In the genomic region with DNA sequence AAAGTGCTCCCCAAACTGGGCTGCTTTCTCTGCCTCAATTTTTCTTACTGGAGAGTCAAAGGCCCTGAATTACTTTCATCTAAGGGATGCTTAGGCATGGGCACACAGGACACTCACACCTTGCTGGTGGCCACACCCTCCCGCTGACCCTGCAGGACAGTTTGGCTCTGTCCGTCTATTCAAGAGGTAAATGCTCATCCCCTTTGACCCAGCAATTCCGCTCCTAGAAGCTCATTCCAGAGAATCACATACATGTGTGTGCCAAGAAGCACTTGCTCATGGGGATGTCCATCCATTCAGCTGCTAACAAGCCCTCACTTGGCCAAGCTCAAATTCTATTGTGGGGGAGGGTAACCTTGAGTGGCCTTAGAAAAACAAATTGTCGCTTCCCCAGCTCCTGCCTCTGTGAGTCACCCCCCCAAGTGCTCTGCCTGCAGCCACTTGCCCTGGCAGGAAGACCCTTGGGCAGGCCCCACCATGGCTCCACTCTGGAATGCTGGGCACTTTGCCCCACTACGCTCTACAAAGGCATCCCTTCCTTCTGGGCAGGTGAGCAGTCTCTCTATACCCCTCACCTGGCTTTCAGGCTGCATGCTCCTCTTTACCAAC, we compare ENCODE assay signal across 29 cellular contexts. TPM values are rescaled to one million over a fixed set of nuclear protein-coding genes. Genes with fewer than 3 reads are reported as not detected.
DNase-seq lines count a peak whose midpoint lies in the region; ATAC-seq and TF ChIP-seq lines count a peak whose summit lies in the region.
"Had no signal": no experiment of that assay in that cellular context is flagged by ENCODE, and none has a peak within 500 bp of the region (broad histone marks: within the 10 kb centered on the region; RNA-seq: fewer than 3 reads in every experiment).

No MANE protein-coding gene starts in this region.

- TF ChIP-seq CTCF in MCF 10A (IDR thresholded peaks at IDR 0.05; ENCODE audit: unreplicated experiment) (no peak), mesothelial cell of epicardium (IDR thresholded peaks at IDR 0.05; ENCODE audit: unreplicated experiment) (no peak), vagina (IDR thresholded peaks at IDR 0.05) (no peak)

- H3K27ac Mint-ChIP-seq in MCF 10A (ENCODE audit: low read depth, unreplicated experiment): no peak overlapping the region
- no peak overlapping the region for H3K27ac Mint-ChIP-seq in mesothelial cell of epicardium
- H3K27ac Mint-ChIP-seq: activated naive CD4-positive, alpha-beta T cell treated with anti-CD3 and anti-CD28 coated beads, Interleukin-2, amount 50 U/mL, for 24 hours; IgD-negative memory B cell; neural progenitor cell; WTC11 had no signal

- H3K27ac ChIP-seq in vagina: no peak overlapping the region
- H3K27ac ChIP-seq: A549, ascending aorta, BLaER1, hepatocyte, neural progenitor cell, psoas muscle, thyroid gland had no signal

- H3K27me3 ChIP-seq in vagina: no peaks in the 10 kb centered on the region
- H3K27me3 ChIP-seq: ascending aorta, BLaER1, hepatocyte, neural progenitor cell, thyroid gland had no signal

- POLR2A ChIA-PET in MCF 10A (lab: Yijun Ruan, JAX): interaction anchor here (0.7 to 1.5 kb wide), 3 partner anchors 9 to 1415 kb away, joined by 3 to 8 read pairs (median 4); no protein-coding TSS in a partner anchor

- no peak for ATAC-seq in HG02870 (IDR thresholded peaks at IDR 0.05; ENCODE audit: unreplicated experiment)
- ATAC-seq: A549, psoas muscle, WTC11 had no signal

- no peak overlapping the region for H3K4me3 ChIP-seq in vagina
- H3K4me3 ChIP-seq: A549, ascending aorta, BLaER1, hepatocyte, neural progenitor cell, psoas muscle, smooth muscle cell, thyroid gland had no signal

- CTCF ChIA-PET in MCF 10A (lab: Yijun Ruan, JAX): interaction anchor here (1.1 to 1.4 kb wide), 2 partner anchors 57 to 147 kb away, joined by 3 to 6 read pairs; no protein-coding TSS in a partner anchor

- intact Hi-C loops in MCF 10A (cut with micrococcal nuclease) (no loop called here), vagina (cut with DNase I) (no loop called here)

- H3K9me3 ChIP-seq in vagina: no peaks in the 10 kb centered on the region
- H3K9me3 ChIP-seq: A549, thyroid gland had no signal

- no peaks in the 10 kb centered on the region for H3K36me3 ChIP-seq in vagina
- H3K36me3 ChIP-seq: ascending aorta, BLaER1, neural progenitor cell, thyroid gland had no signal

- no peaks in the 10 kb centered on the region for H3K36me3 Mint-ChIP-seq in MCF 10A (ENCODE audit: insufficient read depth, unreplicated experiment)
- peaks cover 4% of the 10 kb centered on the region for H3K36me3 Mint-ChIP-seq in mesothelial cell of epicardium
- H3K36me3 Mint-ChIP-seq: activated naive CD4-positive, alpha-beta T cell treated with anti-CD3 and anti-CD28 coated beads, Interleukin-2, amount 50 U/mL, for 24 hours; IgD-negative memory B cell; neural progenitor cell had no signal

- no peak overlapping the region for H3K4me3 Mint-ChIP-seq in MCF 10A (ENCODE audit: unreplicated experiment)
- H3K4me3 Mint-ChIP-seq in mesothelial cell of epicardium: no peak overlapping the region
- H3K4me3 Mint-ChIP-seq: activated naive CD4-positive, alpha-beta T cell treated with anti-CD3 and anti-CD28 coated beads, Interleukin-2, amount 50 U/mL, for 24 hours; IgD-negative memory B cell; neural progenitor cell; WTC11 had no signal

- H3K4me1 Mint-ChIP-seq in MCF 10A (ENCODE audit: insufficient read depth, unreplicated experiment) (peaks cover 11% of the 10 kb centered on the region), mesothelial cell of epicardium (peaks cover 19% of the 10 kb centered on the region)
- H3K4me1 Mint-ChIP-seq: activated naive CD4-positive, alpha-beta T cell treated with anti-CD3 and anti-CD28 coated beads, Interleukin-2, amount 50 U/mL, for 24 hours; IgD-negative memory B cell; neural progenitor cell; WTC11 had no signal

- peak; percentile 59 for DNase-seq in activated effector memory CD4-positive, alpha-beta T cell treated with anti-CD3 and anti-CD28 coated beads, Interleukin-2, amount 50 U/mL, for 16 hours
- DNase-seq in activated effector memory CD4-positive, alpha-beta T cell treated with Interleukin-2 at 50 U/mL for 16 hours: no peak
- peak; percentile 59 for DNase-seq in MCF 10A (ENCODE audit: unreplicated experiment)
- peak; percentile 3 to 22 for DNase-seq in mesothelial cell of epicardium (ENCODE audit: low spot score in 2 of 2, unreplicated experiment in 2 of 2)
- peak; percentile 34 to 58 for DNase-seq in vagina (ENCODE audit: extremely low spot score in 2 of 2)
- no peak for DNase-seq in dermis blood vessel endothelial cell
- no peak for DNase-seq in GOT3 (lab: John Stamatoyannopoulos, UW)
- DNase-seq: activated CD4-positive, alpha-beta T cell treated with anti-CD3 and anti-CD28 coated beads, Interleukin-2, amount 50 U/mL, for 48 hours; activated T-cell treated with anti-CD3 and anti-CD28 coated beads for 4 hours; Caco-2; DND-41; NCI-H146; NCI-H2171; NCI-H526; stimulated activated CD4-positive, alpha-beta T cell treated with anti-CD3 and anti-CD28 coated beads, Interleukin-4, amount 100 ng/mL, for 1 hour; stimulated activated naive CD4-positive, alpha-beta T cell treated with Interleukin-2 at 50 U/mL for 16 hours; T-helper 9 cell; thyroid gland had no signal

- peaks cover 12% of the 10 kb centered on the region for H3K4me1 ChIP-seq in vagina
- H3K4me1 ChIP-seq: A549, Caco-2, neural progenitor cell had no signal

- H3K27me3 Mint-ChIP-seq in MCF 10A (ENCODE audit: insufficient read depth, unreplicated experiment) (no peaks in the 10 kb centered on the region), mesothelial cell of epicardium (ENCODE audit: low read depth) (no peaks in the 10 kb centered on the region)
- H3K27me3 Mint-ChIP-seq: activated naive CD4-positive, alpha-beta T cell treated with anti-CD3 and anti-CD28 coated beads, Interleukin-2, amount 50 U/mL, for 24 hours had no signal

- H3K9me3 Mint-ChIP-seq in MCF 10A (ENCODE audit: unreplicated experiment) (peaks cover 6% of the 10 kb centered on the region), mesothelial cell of epicardium (peaks cover 24% of the 10 kb centered on the region)
- H3K9me3 Mint-ChIP-seq: activated naive CD4-positive, alpha-beta T cell treated with anti-CD3 and anti-CD28 coated beads, Interleukin-2, amount 50 U/mL, for 24 hours; IgD-negative memory B cell had no signal

- TF ChIP-seq POLR2A in vagina (IDR thresholded peaks at IDR 0.05): no peak

- no TSS peak for BruUV-seq in MCF 10A (replicated peaks; lab: Mats Ljungman, UMichigan)

RNA-seq across cellular contexts. Expression of a gene that starts 54.5 kb away (rescaled TPM):
- total RNA-seq in MCF 10A (2022) (not detected in 2 replicates), mesothelial cell of epicardium (25.6 to 27.9 TPM (median 26.2 TPM) in 3 replicates), vagina (33.1 TPM), dermis blood vessel endothelial cell (3.0 and 3.6 TPM in 2 replicates)

Comparison
In these comparisons a context has a peak if more than half of its experiments do, and no peak if none do; other contexts are left out.
1. DNase-seq: peak in activated effector memory CD4-positive, alpha-beta T cell treated with anti-CD3 and anti-CD28 coated beads, Interleukin-2, amount 50 U/mL, for 16 hours (single experiment), MCF 10A (single experiment), mesothelial cell of epicardium (2 of 2) and vagina (2 of 2); none in activated effector memory CD4-positive, alpha-beta T cell treated with Interleukin-2 at 50 U/mL for 16 hours (single experiment), dermis blood vessel endothelial cell (single experiment) and GOT3 (single experiment).